ENCODE assay signal across 22 cellular contexts in the genomic region with DNA sequence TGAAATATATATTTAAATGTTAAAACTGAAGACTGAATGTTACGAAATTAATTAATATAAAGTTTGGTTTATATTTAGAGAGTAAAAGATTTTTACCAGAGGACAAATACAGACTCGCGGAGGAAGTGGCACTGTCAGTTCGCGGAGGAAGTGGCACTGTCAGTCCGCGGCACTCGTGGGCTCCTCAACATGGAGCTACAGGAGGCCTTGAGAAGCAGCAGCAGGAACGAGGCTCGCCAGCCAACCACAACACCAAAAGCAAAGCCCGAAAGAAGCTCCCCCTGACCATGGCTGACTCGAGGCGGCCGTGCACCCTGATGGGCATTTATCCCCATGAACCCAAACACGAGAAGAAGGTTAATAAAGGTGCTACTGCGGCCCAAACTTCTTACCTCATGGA.
"Had no signal": no experiment of that assay in that cellular context is flagged by ENCODE, and none has a peak within 500 bp of the region (broad histone marks: within the 10 kb centered on the region; RNA-seq: fewer than 3 reads in every experiment).

No MANE protein-coding gene starts in this region.

- H3K27ac ChIP-seq: brain microvascular endothelial cell, cardiac muscle cell, KMS-11, SJCRH30, VCaP had no signal

- H3K9ac ChIP-seq: KMS-11, SK-N-SH had no signal

- H3K4me3 ChIP-seq: cardiac muscle cell, SJCRH30 had no signal

- H3K9me3 ChIP-seq: SJCRH30, SK-N-SH had no signal

- ATAC-seq: activated T-cell treated with anti-CD3 and anti-CD28 coated beads, Interleukin-2, amount 50 U/mL, for 72 hours; PC-3 had no signal

- H3K36me3 ChIP-seq: brain microvascular endothelial cell, cardiac muscle cell, SJCRH30 had no signal

- H3K4me1 ChIP-seq: SJCRH30 had no signal

- H3K4me2 ChIP-seq: KMS-11, SK-N-SH had no signal

- DNase-seq: activated CD4-positive, alpha-beta memory T cell treated with anti-CD3 and anti-CD28 coated beads, Interleukin-2, amount 10 ng/mL, durations not matched to agents 7 days and 5 days; activated CD4-positive, alpha-beta T cell treated with anti-CD3 and anti-CD28 coated beads, Interleukin-2, amount 10 ng/mL, durations not matched to agents 7 days and 5 days; activated CD4-positive, CD25-positive, alpha-beta regulatory T cell; activated CD8-positive, alpha-beta memory T cell treated with anti-CD3 and anti-CD28 coated beads, Interleukin-2, amount 50 U/mL, for 4 hours; activated gamma-delta T cell treated with Interleukin-2 at 50 U/mL for 16 hours; activated naive CD4-positive, alpha-beta T cell treated with anti-CD3 and anti-CD28 coated beads, Interleukin-2, amount 10 ng/mL, durations not matched to agents 7 days and 5 days; activated naive CD8-positive, alpha-beta T cell treated with anti-CD3 and anti-CD28 coated beads for 36 hours; activated T-cell treated with anti-CD3 and anti-CD28 coated beads, Interleukin-2, amount 50 U/mL, for 72 hours; brain microvascular endothelial cell; MV-4-11; NCI-H1092 treated with DMSO at 0.1 percent for 48 hours; NCI-H1417 treated with DMSO at 0.1 percent for 48 hours; NCI-H187; NCI-H2081; NCI-H524; PC-3; SJCRH30; SK-N-SH; T-helper 1 cell had no signal

- H3K27me3 ChIP-seq: brain microvascular endothelial cell, cardiac muscle cell, SJCRH30 had no signal
